22 cellular contexts compared by ENCODE assay signal in genomic region chr9:7979591-7979990, GRCh38.
"Had no signal": no experiment of that assay in that cellular context is flagged by ENCODE, and none has a peak within 500 bp of the region (broad histone marks: within the 10 kb centered on the region; RNA-seq: fewer than 3 reads in every experiment).

No MANE protein-coding gene starts in this region.

- ATAC-seq: activated naive CD8-positive, alpha-beta T cell treated with anti-CD3 and anti-CD28 coated beads, Interleukin-2, amount 50 U/mL, for 24 hours; naive thymus-derived CD8-positive, alpha-beta T cell had no signal

- H3K36me3 Mint-ChIP-seq: naive thymus-derived CD8-positive, alpha-beta T cell had no signal

- H3K4me1 ChIP-seq: right atrium auricular region had no signal

- H3K4me3 ChIP-seq: right atrium auricular region, tibial nerve had no signal

- H3K27ac ChIP-seq: right atrium auricular region, tibial nerve had no signal

- H3K4me3 Mint-ChIP-seq: activated B cell treated with CpG ODN at 0.5 μM for 24 hours; activated naive CD4-positive, alpha-beta T cell treated with anti-CD3 and anti-CD28 coated beads for 36 hours; activated naive CD8-positive, alpha-beta T cell treated with anti-CD3 and anti-CD28 coated beads, Interleukin-2, amount 50 U/mL, for 24 hours; immature natural killer cell; naive thymus-derived CD8-positive, alpha-beta T cell; T-helper 2 cell treated with Interferon-gamma antibody and Interleukin-4, amounts not matched to agents 5 μg/mL and 100 μg/mL, for 36 hours had no signal

- H3K27ac Mint-ChIP-seq: activated B cell treated with CpG ODN at 0.5 μM for 24 hours; activated naive CD4-positive, alpha-beta T cell treated with anti-CD3 and anti-CD28 coated beads for 36 hours; activated naive CD8-positive, alpha-beta T cell treated with anti-CD3 and anti-CD28 coated beads, Interleukin-2, amount 50 U/mL, for 24 hours; T-helper 2 cell treated with Interferon-gamma antibody and Interleukin-4, amounts not matched to agents 5 μg/mL and 100 μg/mL, for 36 hours had no signal

- DNase-seq: activated B cell treated with CpG ODN at 0.5 μM for 24 hours; activated CD4-positive, alpha-beta T cell treated with anti-CD3 and anti-CD28 coated beads, Interleukin-2, amount 50 U/mL, for 1 hour; activated effector memory CD4-positive, alpha-beta T cell treated with Interleukin-2 at 50 U/mL for 16 hours; activated naive CD4-positive, alpha-beta T cell treated with anti-CD3 and anti-CD28 coated beads for 36 hours; activated naive CD8-positive, alpha-beta T cell treated with anti-CD3 and anti-CD28 coated beads, Interleukin-2, amount 50 U/mL, for 24 hours; activated T-cell treated with anti-CD3 and anti-CD28 coated beads for 4 hours; amygdala; caudate nucleus; cortex of kidney; foreskin fibroblast; head of caudate nucleus; hypothalamus; immature natural killer cell; kidney; naive thymus-derived CD8-positive, alpha-beta T cell; stimulated activated CD4-positive, alpha-beta T cell treated with anti-CD3 and anti-CD28 coated beads, Interleukin-15, amount 100 ng/mL, for 24 hours; stimulated activated CD4-positive, alpha-beta T cell treated with anti-CD3 and anti-CD28 coated beads, Interleukin-2, amount 100 ng/mL, for 24 hours; stimulated activated naive CD4-positive, alpha-beta T cell; T-helper 1 cell had no signal

- H3K36me3 ChIP-seq: right atrium auricular region, tibial nerve had no signal

- H3K9me3 ChIP-seq: right atrium auricular region, tibial nerve had no signal

- H3K27me3 ChIP-seq: right atrium auricular region, tibial nerve had no signal

- H3K9me3 Mint-ChIP-seq: activated B cell treated with CpG ODN at 0.5 μM for 24 hours; activated naive CD4-positive, alpha-beta T cell treated with anti-CD3 and anti-CD28 coated beads for 36 hours; activated naive CD8-positive, alpha-beta T cell treated with anti-CD3 and anti-CD28 coated beads, Interleukin-2, amount 50 U/mL, for 24 hours; immature natural killer cell had no signal

- H3K27me3 Mint-ChIP-seq: activated B cell treated with CpG ODN at 0.5 μM for 24 hours; activated naive CD8-positive, alpha-beta T cell treated with anti-CD3 and anti-CD28 coated beads, Interleukin-2, amount 50 U/mL, for 24 hours; naive thymus-derived CD8-positive, alpha-beta T cell had no signal
